ENCODE assay signal across 11 cellular contexts in genomic region chr2:217904614-217904965, GRCh38.
DNase-seq lines count a peak whose midpoint lies in the region; ATAC-seq, FAIRE-seq and TF ChIP-seq lines count a peak whose summit lies in the region.
"Had no signal": no experiment of that assay in that cellular context is flagged by ENCODE, and none has a peak within 500 bp of the region (broad histone marks: within the 10 kb centered on the region; RNA-seq: fewer than 3 reads in every experiment).

No MANE protein-coding gene starts in this region.

- DNase-seq in ascending aorta (ENCODE audit: low spot score in 2 of 2) = no peak
- DNase-seq in right atrium auricular region (ENCODE audit: low spot score) = no peak
- DNase-seq in pancreas = peak in 1 of 6 donors; percentile 28
- DNase-seq in upper lobe of right lung = no peak
- DNase-seq in NCI-H1694 (lab: John Stamatoyannopoulos, UW) = no peak
- no peak for DNase-seq in COR-L47 (lab: John Stamatoyannopoulos, UW)
- DNase-seq: activated CD4-positive, alpha-beta T cell treated with anti-CD3 and anti-CD28 coated beads for 48 hours; T-helper 1 cell had no signal

- H3K4me3 ChIP-seq in ascending aorta (peak overlapping the region in 1 of 2 donors; percentile 48), right atrium auricular region (peak overlapping the region; percentile 1 to 25), pancreas (no peak overlapping the region), upper lobe of right lung (peak overlapping the region; percentile 23)

- 27 to 30% methylated on average over 5 of the region's 5 CpGs for WGBS in pancreas, 2 donors

- H3K4me1 ChIP-seq in ascending aorta (peaks cover 38 to 96% of the 10 kb centered on the region in 2 donors), right atrium auricular region (peaks cover 0 to 100% of the 10 kb centered on the region in 2 donors), pancreas (peaks cover 60 to 64% (median 61%) of the 10 kb centered on the region in 3 donors), upper lobe of right lung (peaks cover 94% of the 10 kb centered on the region)

- TF ChIP-seq CTCF in ascending aorta (IDR thresholded peaks at IDR 0.05) (no peak), right atrium auricular region (IDR thresholded peaks at IDR 0.05) (no peak), pancreas (IDR thresholded peaks at IDR 0.05) (no peak), upper lobe of right lung (IDR thresholded peaks at IDR 0.05) (no peak)

- intact Hi-C loops in ascending aorta (cut with DNase I) = no loop called here
- intact Hi-C loops in pancreas (cut with DNase I) = no loop called here
- intact Hi-C loops in upper lobe of right lung (cut with DNase I) = no loop called here

- H3K36me3 ChIP-seq in ascending aorta = peaks cover 22 to 53% of the 10 kb centered on the region in 2 donors
- H3K36me3 ChIP-seq in right atrium auricular region = peaks cover 45% of the 10 kb centered on the region
- peaks cover 0 to 12% (median 0%) of the 10 kb centered on the region in 3 donors for H3K36me3 ChIP-seq in pancreas
- peaks cover 22% of the 10 kb centered on the region for H3K36me3 ChIP-seq in upper lobe of right lung

- no peak for ATAC-seq in pancreas
- ATAC-seq in upper lobe of right lung = no peak
- no peak for ATAC-seq in HG02798 (IDR thresholded peaks at IDR 0.05; ENCODE audit: poor library complexity, unreplicated experiment)
- ATAC-seq: activated T-helper 17 cell treated with anti-CD3 and anti-CD28 coated beads, Interleukin-2, amount 50 U/mL, for 72 hours had no signal

- FAIRE-seq in pancreas (lab: Jason Lieb, UNC) = no peak

- H3K9me3 ChIP-seq in ascending aorta = no peaks in the 10 kb centered on the region
- no peaks in the 10 kb centered on the region for H3K9me3 ChIP-seq in right atrium auricular region
- H3K9me3 ChIP-seq in pancreas = no peaks in the 10 kb centered on the region
- H3K9me3 ChIP-seq in upper lobe of right lung = no peaks in the 10 kb centered on the region

- peak overlapping the region; percentile 98 to 100 for H3K27ac ChIP-seq in ascending aorta
- H3K27ac ChIP-seq in right atrium auricular region = peak overlapping the region; percentile 96 to 99
- H3K27ac ChIP-seq in pancreas = peak overlapping the region; percentile 86 to 90 (median 90)
- H3K27ac ChIP-seq in upper lobe of right lung = peak overlapping the region; percentile 90
- H3K27ac ChIP-seq: epithelial cell of prostate had no signal

- H3K27me3 ChIP-seq in ascending aorta = no peaks in the 10 kb centered on the region
- no peaks in the 10 kb centered on the region for H3K27me3 ChIP-seq in right atrium auricular region
- H3K27me3 ChIP-seq in pancreas = no peaks in the 10 kb centered on the region
- H3K27me3 ChIP-seq in upper lobe of right lung = no peaks in the 10 kb centered on the region

Comparison
In these comparisons a context has a peak if more than half of its experiments do, and no peak if none do; other contexts are left out.
1. H3K4me3 ChIP-seq: peak in right atrium auricular region (2 of 2) and upper lobe of right lung (single experiment); none in pancreas (0 of 4).
2. Peak in every context shown above with its lines, with median percentiles within 50 percentile points of each other: H3K27ac ChIP-seq.